ENCODE assay signal across 20 cellular contexts in genomic region chr5:21802100-21802499, GRCh38.
DNase-seq lines count a peak whose midpoint lies in the region; FAIRE-seq and TF ChIP-seq lines count a peak whose summit lies in the region.
"Had no signal": no experiment of that assay in that cellular context is flagged by ENCODE, and none has a peak within 500 bp of the region (broad histone marks: within the 10 kb centered on the region; RNA-seq: fewer than 3 reads in every experiment).

No MANE protein-coding gene starts in this region.

- TF ChIP-seq POLR2A in H1 (IDR thresholded peaks at IDR 0.05; ENCODE audit: control extremely low read depth in 1 of 2, low read depth in 2 of 2, low read length in 2 of 2) (no peak), ovary (IDR thresholded peaks at IDR 0.05) (no peak)

- H4K20me1 ChIP-seq in H1 (replicated peaks in 1 of 2; ENCODE audit: control insufficient read depth in 1 of 2, insufficient read depth in 2 of 2, low read length in 2 of 2): no peaks in the 10 kb centered on the region
- H4K20me1 ChIP-seq: BLaER1 treated with 17β-estradiol and CSF1 and Interleukin-3, amounts not matched to agents 10 nM and 100 nM had no signal

- FAIRE-seq in H1 (lab: Jason Lieb, UNC): no peak
- FAIRE-seq: A549, GM12878, GM12892, GM18507 had no signal

- DNase-seq in NCI-H146 (lab: John Stamatoyannopoulos, UW) (peak; percentile 65), NCI-H146 treated with DMSO at 0.1 percent for 48 hours (lab: John Stamatoyannopoulos, UW; ENCODE audit: unreplicated experiment) (no peak), H1 (ENCODE audit: low read depth in 1 of 2, low spot score in 2 of 2) (no peak), posterior vena cava (ENCODE audit: low spot score) (peak; percentile 28), Kasumi-1 (lab: John Stamatoyannopoulos, UW) (no peak), ovary (no peak)
- DNase-seq: Caco-2; Calu3; CD4-positive, alpha-beta T cell; CD8-positive, alpha-beta T cell; DMS79; DND-41; GDM1 had no signal

- H3K23me2 ChIP-seq in H1 (ENCODE audit: low read depth, low read length): no peaks in the 10 kb centered on the region; the same call in 1 of the 2 replicates

- H3K27ac ChIP-seq in H1 (ENCODE audit: low read depth, low read length): no peak overlapping the region
- no peak overlapping the region for H3K27ac ChIP-seq in ovary
- H3K27ac ChIP-seq: 22Rv1; A549; BLaER1 treated with 17β-estradiol and CSF1 and Interleukin-3, amounts not matched to agents 10 nM and 100 nM; C4-2B had no signal

- no peak overlapping the region for H3K56ac ChIP-seq in H1 (replicated peaks; ENCODE audit: insufficient read length, low read depth, low read length)

- TF ChIP-seq RAD21 in H1 (IDR thresholded peaks at IDR 0.05 in 1 of 2, conservative IDR thresholded peaks at IDR 0.05 in 1 of 2; ENCODE audit: low read depth in 2 of 2, low read length in 2 of 2): no peak

- no peak overlapping the region for H3K14ac ChIP-seq in H1 (ENCODE audit: insufficient read length)

- no peaks in the 10 kb centered on the region for H3K79me2 ChIP-seq in H1 (ENCODE audit: control insufficient read depth in 1 of 2, insufficient read depth in 2 of 2, low read length in 2 of 2)

- no peak overlapping the region for H4K91ac ChIP-seq in H1 (replicated peaks; ENCODE audit: insufficient read length, low read length)

- no peaks in the 10 kb centered on the region for H3K36me3 ChIP-seq in H1 (ENCODE audit: control insufficient read depth in 2 of 4, insufficient read depth in 4 of 4, low read length in 3 of 4)
- H3K36me3 ChIP-seq in ovary: no peaks in the 10 kb centered on the region
- H3K36me3 ChIP-seq: BLaER1 treated with 17β-estradiol and CSF1 and Interleukin-3, amounts not matched to agents 10 nM and 100 nM had no signal

- no peak overlapping the region for H2BK12ac ChIP-seq in H1 (ENCODE audit: low read depth, low read length)

- H2BK120ac ChIP-seq in H1 (replicated peaks; ENCODE audit: low read depth, low read length): no peak overlapping the region

- CTCF ChIA-PET in H1 (lab: Charles Lee; ENCODE audit: partially characterized antibody): interaction anchor here (0.8 to 1.2 kb wide), 2 partner anchors 15 to 24 kb away, joined by 3 read pairs; no protein-coding TSS in a partner anchor

- H3K4me3 ChIP-seq in H1 (ENCODE audit: extremely low read depth in 1 of 4, insufficient read depth in 2 of 4, low read depth in 3 of 4, low read length in 4 of 4) (no peak overlapping the region), ovary (no peak overlapping the region)
- H3K4me3 ChIP-seq: A549; BLaER1 treated with 17β-estradiol and CSF1 and Interleukin-3, amounts not matched to agents 10 nM and 100 nM; GM12878 had no signal

- POLR2A ChIA-PET in H1 (lab: Charles Lee; ENCODE audit: partially characterized antibody): no interaction called here

- TF ChIP-seq EP300 in H1 (IDR thresholded peaks at IDR 0.05; ENCODE audit: borderline replicate concordance in 1 of 2, low read depth in 2 of 2, low read length in 2 of 2) (no peak), ovary (IDR thresholded peaks at IDR 0.05) (no peak)

- no peak overlapping the region for H4K5ac ChIP-seq in H1 (ENCODE audit: insufficient read length, low read depth, low read length)

- no peak overlapping the region for H2BK15ac ChIP-seq in H1 (ENCODE audit: low read length)

- no peak overlapping the region for H4K8ac ChIP-seq in H1 (ENCODE audit: extremely low read depth, insufficient read depth, low read length)

- H3K4ac ChIP-seq in H1 (replicated peaks; ENCODE audit: insufficient read length, low read depth, low read length): no peak overlapping the region

- H3K18ac ChIP-seq in H1 (ENCODE audit: extremely low read depth, low read length): no peak overlapping the region

- H2BK5ac ChIP-seq in H1 (ENCODE audit: low read depth, low read length): no peak overlapping the region

- H3K79me1 ChIP-seq in H1 (ENCODE audit: low read depth, low read length): no peaks in the 10 kb centered on the region

- no peak overlapping the region for H3K23ac ChIP-seq in H1 (ENCODE audit: insufficient read length)

- no peak overlapping the region for H3K9ac ChIP-seq in H1 (replicated peaks in 1 of 4; ENCODE audit: extremely low read depth in 1 of 4, low read depth in 3 of 4, low read length in 3 of 4)
- H3K9ac ChIP-seq: BLaER1 treated with 17β-estradiol and CSF1 and Interleukin-3, amounts not matched to agents 10 nM and 100 nM had no signal

- H3K4me2 ChIP-seq in H1 (ENCODE audit: insufficient read depth in 1 of 2, low read depth in 2 of 2, low read length in 2 of 2): no peak overlapping the region
- H3K4me2 ChIP-seq: A549; BLaER1 treated with 17β-estradiol and CSF1 and Interleukin-3, amounts not matched to agents 10 nM and 100 nM had no signal

- no peak overlapping the region for H2AK5ac ChIP-seq in H1 (ENCODE audit: low read depth, low read length)

- 0 out of 2 replicates have a peak overlapping the region, but pooled peaks have one; percentile 29 for H2AFZ ChIP-seq in H1 (ENCODE audit: low read length)

- H3K27me3 ChIP-seq in H1 (replicated peaks in 1 of 4; ENCODE audit: control insufficient read depth in 3 of 4, extremely low read depth in 1 of 4, insufficient read depth in 3 of 4, low read length in 3 of 4) (no peaks in the 10 kb centered on the region), ovary (no peaks in the 10 kb centered on the region)
- H3K27me3 ChIP-seq: BLaER1 treated with 17β-estradiol and CSF1 and Interleukin-3, amounts not matched to agents 10 nM and 100 nM had no signal

- H3K9me3 ChIP-seq in H1 (ENCODE audit: insufficient read depth in 2 of 2, low read depth in 1 of 2, low read length in 1 of 2) (no peaks in the 10 kb centered on the region), ovary (no peaks in the 10 kb centered on the region)
- H3K9me3 ChIP-seq: A549; BLaER1 treated with 17β-estradiol and CSF1 and Interleukin-3, amounts not matched to agents 10 nM and 100 nM; Caco-2 had no signal

- H2BK20ac ChIP-seq in H1 (ENCODE audit: low read length): no peak overlapping the region

- intact Hi-C loops in posterior vena cava (cut with DNase I): no loop called here
- intact Hi-C loops in ovary (cut with DNase I): no loop called here

- H3K4me1 ChIP-seq in H1 (replicated peaks in 1 of 4; ENCODE audit: control insufficient read depth in 3 of 4, insufficient read depth in 4 of 4, low read length in 3 of 4) (no peaks in the 10 kb centered on the region), ovary (ENCODE audit: insufficient read depth) (no peaks in the 10 kb centered on the region)
- H3K4me1 ChIP-seq: A549 had no signal

- WGBS in H1 (ENCODE audit: extremely low coverage in 1 of 2, insufficient coverage in 1 of 2, insufficient read length in 1 of 2, insufficient replicate concordance in 2 of 2, low coverage in 1 of 2, low lambda C conversion rate in 2 of 2, missing lambda C conversion rate in 1 of 2), 2 experiments: 93% methylated on average over 10 of the region's 10 CpGs; no CpG with 5 or more reads in 1 of the 2 experiments
- 95% methylated on average over 10 of the region's 10 CpGs for WGBS in ovary, 3 donors

- TF ChIP-seq CTCF in H1 (IDR thresholded peaks at IDR 0.05; ENCODE audit: control extremely low read depth in 1 of 3, insufficient read depth in 1 of 3, low read depth in 1 of 3, low read length in 3 of 3) (no peak), ovary (IDR thresholded peaks at IDR 0.05) (no peak)

TF ChIP-seq in H1, 55 proteins besides CTCF, POLR2A, EP300 and RAD21:
- TF ChIP-seq MAFK (IDR thresholded peaks at IDR 0.05; ENCODE audit: low read depth, low read length) (no peak), RBBP5 (IDR thresholded peaks at IDR 0.05; ENCODE audit: borderline replicate concordance, low read depth, low read length) (no peak), KDM1A (IDR thresholded peaks at IDR 0.05; ENCODE audit: borderline replicate concordance, low read length) (no peak), PHF8 (conservative IDR thresholded peaks at IDR 0.05; ENCODE audit: low read depth, low read length) (no peak), RXRA (IDR thresholded peaks at IDR 0.05; ENCODE audit: insufficient read depth, low read depth, low read length) (no peak), BRCA1 (IDR thresholded peaks at IDR 0.05; ENCODE audit: low read depth, low read length) (no peak), GABPA (IDR thresholded peaks at IDR 0.05; ENCODE audit: borderline replicate concordance, insufficient read depth, low read length) (no peak), JUN (IDR thresholded peaks at IDR 0.05; ENCODE audit: low read depth, low read length) (no peak), JUND (IDR thresholded peaks at IDR 0.05; ENCODE audit: low read length) (no peak), NRF1 (IDR thresholded peaks at IDR 0.05; ENCODE audit: low read depth, low read length) (no peak), SP1 (IDR thresholded peaks at IDR 0.05; ENCODE audit: low read depth, low read length) (no peak), BCL11A (IDR thresholded peaks at IDR 0.05; ENCODE audit: low read depth in 2 of 2, low read length in 2 of 2) (no peak), EGR1 (IDR thresholded peaks at IDR 0.05; ENCODE audit: borderline replicate concordance, low read depth, low read length) (no peak), POLR2AphosphoS5 (IDR thresholded peaks at IDR 0.05; ENCODE audit: low read depth, low read length) (no peak), SP2 (IDR thresholded peaks at IDR 0.05; ENCODE audit: low read length) (no peak), USF2 (IDR thresholded peaks at IDR 0.05; ENCODE audit: low read length) (no peak), CBX5 (IDR thresholded peaks at IDR 0.05; ENCODE audit: low read depth, low read length) (no peak), TAF7 (optimal IDR thresholded peaks at IDR 0.05; ENCODE audit: borderline replicate concordance, low read depth, low read length) (no peak), TEAD4 (IDR thresholded peaks at IDR 0.05; ENCODE audit: low read depth, low read length) (no peak)
- TF ChIP-seq, protein P1, sequence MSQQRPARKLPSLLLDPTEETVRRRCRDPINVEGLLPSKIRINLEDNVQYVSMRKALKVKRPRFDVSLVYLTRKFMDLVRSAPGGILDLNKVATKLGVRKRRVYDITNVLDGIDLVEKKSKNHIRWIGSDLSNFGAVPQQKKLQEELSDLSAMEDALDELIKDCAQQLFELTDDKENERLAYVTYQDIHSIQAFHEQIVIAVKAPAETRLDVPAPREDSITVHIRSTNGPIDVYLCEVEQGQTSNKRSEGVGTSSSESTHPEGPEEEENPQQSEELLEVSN (IDR thresholded peaks at IDR 0.05): no peak

Comparison
In these comparisons a context has a peak if more than half of its experiments do, and no peak if none do; other contexts are left out.
1. DNase-seq: peak in NCI-H146 (single experiment) and posterior vena cava (single experiment); none in NCI-H146 treated with DMSO at 0.1 percent for 48 hours (single experiment), H1 (0 of 2), Kasumi-1 (0 of 2) and ovary (0 of 5).